20 cellular contexts compared by ENCODE assay signal in the genomic region with DNA sequence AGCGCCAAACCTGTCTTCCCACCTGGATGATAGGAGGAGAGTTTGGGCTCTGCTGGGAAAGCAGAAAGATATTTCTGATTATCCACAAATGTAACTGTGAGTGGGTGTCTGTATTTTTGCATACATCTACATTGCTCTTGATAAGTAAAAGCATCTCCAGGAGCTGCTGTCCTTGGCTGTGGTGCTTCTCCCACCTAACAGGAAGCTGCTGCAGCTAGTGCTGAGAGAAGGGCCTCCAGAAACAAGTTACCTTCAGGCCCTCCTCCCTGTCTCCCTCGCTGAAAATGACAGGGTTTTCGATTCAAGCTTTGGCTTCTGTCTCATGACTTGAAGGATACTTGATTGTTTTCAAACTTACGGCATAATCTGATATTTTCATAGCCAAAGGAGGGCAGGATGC.
DNase-seq lines count a peak whose midpoint lies in the region; ATAC-seq and TF ChIP-seq lines count a peak whose summit lies in the region.
"Had no signal": no experiment of that assay in that cellular context is flagged by ENCODE, and none has a peak within 500 bp of the region (broad histone marks: within the 10 kb centered on the region; RNA-seq: fewer than 3 reads in every experiment).

No MANE protein-coding gene starts in this region.

- peaks cover 99% of the 10 kb centered on the region for H3K4me1 Mint-ChIP-seq in stimulated activated naive CD8-positive, alpha-beta T cell treated with anti-CD3 and anti-CD28 coated beads, Interleukin-15, Interleukin-2, amounts not matched to agents 100 ng/mL and 50 ng/mL, for 24 hours (ENCODE audit: low read depth)
- peaks cover 98% of the 10 kb centered on the region for H3K4me1 Mint-ChIP-seq in activated naive CD8-positive, alpha-beta T cell treated with anti-CD3 and anti-CD28 coated beads, Interleukin-2, amount 50 U/mL, for 24 hours
- H3K4me1 Mint-ChIP-seq in activated T-helper 1 cell treated with anti-CD3 and anti-CD28 coated beads, Interleukin-12 subunit alpha, Interleukin-12 subunit beta, Interleukin-2, Interleukin-4 antibody, amounts not matched to agents 30 ng/mL and 10 ng/mL and 1 ng/mL, durations not matched to agents 14 hours and 24 hours and 36 hours (ENCODE audit: low read depth), result peaks cover 88% of the 10 kb centered on the region

- intact Hi-C loops in OCI-LY7 (cut with micrococcal nuclease; ENCODE audit: unreplicated experiment), result no loop called here
- intact Hi-C loops in activated T-helper 1 cell treated with anti-CD3 and anti-CD28 coated beads, Interleukin-12 subunit alpha, Interleukin-12 subunit beta, Interleukin-2, Interleukin-4 antibody, amounts not matched to agents 30 ng/mL and 10 ng/mL and 1 ng/mL, durations not matched to agents 14 hours and 24 hours and 36 hours (cut with micrococcal nuclease), result loop anchor here (5.0 kb wide), 1 partner anchor 36 kb away; no protein-coding TSS in a partner anchor
- intact Hi-C loops in posterior vena cava (cut with DNase I), result no loop called here

- peaks cover 5% of the 10 kb centered on the region; the same call in 1 of the 2 replicates for H4K20me1 ChIP-seq in OCI-LY7 (ENCODE audit: insufficient read depth, low read length)

- POLR2A ChIA-PET in OCI-LY7 (lab: Charles Lee), result interaction anchor here (0.7 to 1.9 kb wide), 10 partner anchors 9 to 171 kb away, joined by 3 to 7 read pairs (median 4); no protein-coding TSS in a partner anchor

- H3K36me3 ChIP-seq in OCI-LY7 (ENCODE audit: insufficient read depth, low read length), result peaks cover 14% of the 10 kb centered on the region; the same call in 1 of the 2 replicates
- H3K36me3 ChIP-seq: neural progenitor cell, prostate gland had no signal

- CTCF ChIA-PET in OCI-LY7 (lab: Charles Lee; ENCODE audit: unreplicated experiment), result no interaction called here

- ATAC-seq in stimulated activated naive CD8-positive, alpha-beta T cell treated with anti-CD3 and anti-CD28 coated beads, Interleukin-15, Interleukin-2, amounts not matched to agents 100 U/mL and 50 U/mL, for 24 hours, result no peak
- ATAC-seq in activated naive CD8-positive, alpha-beta T cell treated with anti-CD3 and anti-CD28 coated beads, Interleukin-2, amount 50 U/mL, for 24 hours, result no peak
- no peak for ATAC-seq in GM21529 (IDR thresholded peaks at IDR 0.05; ENCODE audit: unreplicated experiment)
- ATAC-seq: GM12878 had no signal

- H3K27me3 Mint-ChIP-seq in stimulated activated naive CD8-positive, alpha-beta T cell treated with anti-CD3 and anti-CD28 coated beads, Interleukin-15, Interleukin-2, amounts not matched to agents 100 ng/mL and 50 ng/mL, for 24 hours, result no peaks in the 10 kb centered on the region
- H3K27me3 Mint-ChIP-seq in activated naive CD8-positive, alpha-beta T cell treated with anti-CD3 and anti-CD28 coated beads, Interleukin-2, amount 50 U/mL, for 24 hours, result no peaks in the 10 kb centered on the region
- H3K27me3 Mint-ChIP-seq in activated T-helper 1 cell treated with anti-CD3 and anti-CD28 coated beads, Interleukin-12 subunit alpha, Interleukin-12 subunit beta, Interleukin-2, Interleukin-4 antibody, amounts not matched to agents 30 ng/mL and 10 ng/mL and 1 ng/mL, durations not matched to agents 14 hours and 24 hours and 36 hours (ENCODE audit: insufficient read depth), result no peaks in the 10 kb centered on the region

- no peak for DNase-seq in stimulated activated naive CD8-positive, alpha-beta T cell treated with anti-CD3 and anti-CD28 coated beads, Interleukin-15, Interleukin-2, amounts not matched to agents 100 U/mL and 50 U/mL, for 24 hours
- DNase-seq in OCI-LY7 (ENCODE audit: low spot score) (peak; percentile 68), UCSD-AML1 (lab: John Stamatoyannopoulos, UW; ENCODE audit: unreplicated experiment) (no peak), posterior vena cava (ENCODE audit: low spot score) (no peak)
- no peak for DNase-seq in activated naive CD8-positive, alpha-beta T cell treated with anti-CD3 and anti-CD28 coated beads, Interleukin-2, amount 50 U/mL, for 24 hours
- DNase-seq in activated T-helper 1 cell treated with anti-CD3 and anti-CD28 coated beads, Interleukin-12 subunit alpha, Interleukin-12 subunit beta, Interleukin-2, Interleukin-4 antibody, amounts not matched to agents 30 ng/mL and 10 ng/mL and 1 ng/mL, durations not matched to agents 14 hours and 24 hours and 36 hours (ENCODE audit: low spot score), result no peak
- DNase-seq: activated T-cell treated with anti-CD3 and anti-CD28 coated beads, Interleukin-2, amount 50 U/mL, for 48 hours; COR-L47; cortex of kidney; DMS79; NCI-H1048; NCI-H187 treated with DMSO at 0.1 percent for 48 hours; NCI-H2227 treated with DMSO at 0.1 percent for 48 hours; NCI-H774; testis had no signal

- no TSS peak for BruUV-seq in OCI-LY7 (replicated peaks; lab: Mats Ljungman, UMichigan)

- H3K9me3 Mint-ChIP-seq in stimulated activated naive CD8-positive, alpha-beta T cell treated with anti-CD3 and anti-CD28 coated beads, Interleukin-15, Interleukin-2, amounts not matched to agents 100 ng/mL and 50 ng/mL, for 24 hours, result no peaks in the 10 kb centered on the region
- H3K9me3 Mint-ChIP-seq in activated naive CD8-positive, alpha-beta T cell treated with anti-CD3 and anti-CD28 coated beads, Interleukin-2, amount 50 U/mL, for 24 hours, result no peaks in the 10 kb centered on the region
- no peaks in the 10 kb centered on the region for H3K9me3 Mint-ChIP-seq in activated T-helper 1 cell treated with anti-CD3 and anti-CD28 coated beads, Interleukin-12 subunit alpha, Interleukin-12 subunit beta, Interleukin-2, Interleukin-4 antibody, amounts not matched to agents 30 ng/mL and 10 ng/mL and 1 ng/mL, durations not matched to agents 14 hours and 24 hours and 36 hours
- H3K9me3 Mint-ChIP-seq: neural progenitor cell had no signal

- no peak overlapping the region for H2AFZ ChIP-seq in OCI-LY7 (ENCODE audit: low read length)
- H2AFZ ChIP-seq: neural progenitor cell had no signal

- H3K27ac Mint-ChIP-seq in stimulated activated naive CD8-positive, alpha-beta T cell treated with anti-CD3 and anti-CD28 coated beads, Interleukin-15, Interleukin-2, amounts not matched to agents 100 ng/mL and 50 ng/mL, for 24 hours, result peak overlapping the region; percentile 57
- H3K27ac Mint-ChIP-seq in activated naive CD8-positive, alpha-beta T cell treated with anti-CD3 and anti-CD28 coated beads, Interleukin-2, amount 50 U/mL, for 24 hours, result peak overlapping the region; percentile 66
- no peak overlapping the region for H3K27ac Mint-ChIP-seq in activated T-helper 1 cell treated with anti-CD3 and anti-CD28 coated beads, Interleukin-12 subunit alpha, Interleukin-12 subunit beta, Interleukin-2, Interleukin-4 antibody, amounts not matched to agents 30 ng/mL and 10 ng/mL and 1 ng/mL, durations not matched to agents 14 hours and 24 hours and 36 hours
- H3K27ac Mint-ChIP-seq: neural progenitor cell had no signal

- no peaks in the 10 kb centered on the region for H3K9me2 ChIP-seq in OCI-LY7 (ENCODE audit: insufficient read depth, low read length)

- H3K9me3 ChIP-seq in OCI-LY7 (ENCODE audit: low read length), result no peaks in the 10 kb centered on the region
- H3K9me3 ChIP-seq: prostate gland, testis had no signal

- H3K4me2 ChIP-seq in OCI-LY7 (ENCODE audit: low read length), result peak overlapping the region; percentile 90
- H3K4me2 ChIP-seq: neural progenitor cell had no signal

- no peak for TF ChIP-seq CTCF in OCI-LY7 (conservative IDR thresholded peaks at IDR 0.05; ENCODE audit: low read length)

- H3K4me3 ChIP-seq in OCI-LY7 (ENCODE audit: low read depth, low read length, poor library complexity, severe bottlenecking), result peak overlapping the region; percentile 31
- H3K4me3 ChIP-seq: GM12878, neural progenitor cell, prostate gland, testis had no signal

- H3K36me3 Mint-ChIP-seq in stimulated activated naive CD8-positive, alpha-beta T cell treated with anti-CD3 and anti-CD28 coated beads, Interleukin-15, Interleukin-2, amounts not matched to agents 100 ng/mL and 50 ng/mL, for 24 hours (ENCODE audit: low read depth), result peaks cover 18% of the 10 kb centered on the region
- no peaks in the 10 kb centered on the region for H3K36me3 Mint-ChIP-seq in activated naive CD8-positive, alpha-beta T cell treated with anti-CD3 and anti-CD28 coated beads, Interleukin-2, amount 50 U/mL, for 24 hours (ENCODE audit: low read depth)
- H3K36me3 Mint-ChIP-seq in activated T-helper 1 cell treated with anti-CD3 and anti-CD28 coated beads, Interleukin-12 subunit alpha, Interleukin-12 subunit beta, Interleukin-2, Interleukin-4 antibody, amounts not matched to agents 30 ng/mL and 10 ng/mL and 1 ng/mL, durations not matched to agents 14 hours and 24 hours and 36 hours (ENCODE audit: low read depth), result peaks cover 5% of the 10 kb centered on the region

- peak overlapping the region; percentile 99 for H3K27ac ChIP-seq in OCI-LY7 (ENCODE audit: low read depth, low read length, poor library complexity, severe bottlenecking)
- H3K27ac ChIP-seq: neural progenitor cell, prostate gland, testis had no signal

- H3K4me3 Mint-ChIP-seq in stimulated activated naive CD8-positive, alpha-beta T cell treated with anti-CD3 and anti-CD28 coated beads, Interleukin-15, Interleukin-2, amounts not matched to agents 100 ng/mL and 50 ng/mL, for 24 hours, result no peak overlapping the region
- H3K4me3 Mint-ChIP-seq in activated naive CD8-positive, alpha-beta T cell treated with anti-CD3 and anti-CD28 coated beads, Interleukin-2, amount 50 U/mL, for 24 hours, result no peak overlapping the region
- H3K4me3 Mint-ChIP-seq in activated T-helper 1 cell treated with anti-CD3 and anti-CD28 coated beads, Interleukin-12 subunit alpha, Interleukin-12 subunit beta, Interleukin-2, Interleukin-4 antibody, amounts not matched to agents 30 ng/mL and 10 ng/mL and 1 ng/mL, durations not matched to agents 14 hours and 24 hours and 36 hours, result no peak overlapping the region
- H3K4me3 Mint-ChIP-seq: neural progenitor cell had no signal

- H3K4me1 ChIP-seq in OCI-LY7 (ENCODE audit: insufficient read depth, low read length, poor library complexity, severe bottlenecking), result peaks cover 99% of the 10 kb centered on the region
- H3K4me1 ChIP-seq: neural progenitor cell, prostate gland had no signal

- peaks cover 95% of the 10 kb centered on the region for H3K79me2 ChIP-seq in OCI-LY7 (ENCODE audit: insufficient read depth, low read depth, low read length)
